Comparison of ENCODE assay signal across 19 cellular contexts in genomic region chr19:16807416-16808274, GRCh38. TPM values are rescaled to one million over a fixed set of nuclear protein-coding genes. Genes with fewer than 3 reads are reported as not detected.
DNase-seq lines count a peak whose midpoint lies in the region; FAIRE-seq and TF ChIP-seq lines count a peak whose summit lies in the region.
"Had no signal": no experiment of that assay in that cellular context is flagged by ENCODE, and none has a peak within 500 bp of the region (broad histone marks: within the 10 kb centered on the region; RNA-seq: fewer than 3 reads in every experiment).

No MANE protein-coding gene starts in this region.

- H3K4me2 ChIP-seq in H1 (ENCODE audit: insufficient read depth in 1 of 2, low read depth in 2 of 2, low read length in 2 of 2) (no peak overlapping the region), osteoblast (ENCODE audit: insufficient read depth, low read length) (no peak overlapping the region)
- H3K4me2 ChIP-seq: BLaER1 had no signal

- no peak overlapping the region for H3K14ac ChIP-seq in H1 (ENCODE audit: insufficient read length)

- no peak overlapping the region for H3K4me3 ChIP-seq in SJCRH30
- no peak overlapping the region for H3K4me3 ChIP-seq in H1 (ENCODE audit: extremely low read depth in 1 of 4, insufficient read depth in 2 of 4, low read depth in 3 of 4, low read length in 4 of 4)
- no peak overlapping the region for H3K4me3 ChIP-seq in osteoblast (ENCODE audit: insufficient read depth, low read length)
- no peak overlapping the region for H3K4me3 ChIP-seq in thyroid gland (replicated peaks in 1 of 3)
- H3K4me3 ChIP-seq: BLaER1, GM12878, HAP-1, K562 had no signal

- POLR2A ChIA-PET in HEK293T (lab: Yijun Ruan, JAX) = no interaction called here
- POLR2A ChIA-PET in H1 (lab: Charles Lee; ENCODE audit: partially characterized antibody) = interaction anchor here (0.6 to 1.4 kb wide), 4 partner anchors 10 to 68 kb away, joined by 3 to 5 read pairs (median 4); no protein-coding TSS in a partner anchor

- no peak for TF ChIP-seq RAD21 in H1 (IDR thresholded peaks at IDR 0.05 in 1 of 2, conservative IDR thresholded peaks at IDR 0.05 in 1 of 2; ENCODE audit: low read depth in 2 of 2, low read length in 2 of 2)

- H2AK5ac ChIP-seq in H1 (ENCODE audit: low read depth, low read length) = no peak overlapping the region

- WGBS in H1 (ENCODE audit: extremely low coverage in 1 of 2, insufficient coverage in 1 of 2, insufficient read length in 1 of 2, insufficient replicate concordance in 2 of 2, low coverage in 1 of 2, low lambda C conversion rate in 2 of 2, missing lambda C conversion rate in 1 of 2), 2 experiments = 91% methylated on average over 32 of the region's 32 CpGs; no CpG with 5 or more reads in 1 of the 2 experiments
- 91 to 92% methylated on average over 23 to 26 of the region's 32 CpGs for WGBS in thyroid gland, 2 donors

- no peak overlapping the region for H3K23ac ChIP-seq in H1 (ENCODE audit: insufficient read length)

- no peak overlapping the region; a peak in 1 of 7 replicates for H3K9ac ChIP-seq in H1 (replicated peaks in 1 of 4; ENCODE audit: extremely low read depth in 1 of 4, low read depth in 3 of 4, low read length in 3 of 4)
- H3K9ac ChIP-seq: BLaER1 had no signal

- FAIRE-seq in H1 (lab: Jason Lieb, UNC) = no peak
- FAIRE-seq: GM12878, K562 had no signal

- intact Hi-C loops in thyroid gland (cut with DNase I) = no loop called here

- H2BK120ac ChIP-seq in H1 (replicated peaks; ENCODE audit: low read depth, low read length) = no peak overlapping the region

- H3K27me3 ChIP-seq in SJCRH30 (peaks cover 11% of the 10 kb centered on the region), H1 (replicated peaks in 1 of 4; ENCODE audit: control insufficient read depth in 3 of 4, extremely low read depth in 1 of 4, insufficient read depth in 3 of 4, low read length in 3 of 4) (no peaks in the 10 kb centered on the region), osteoblast (ENCODE audit: insufficient read depth, low read length) (no peaks in the 10 kb centered on the region), thyroid gland (no peaks in the 10 kb centered on the region)
- H3K27me3 ChIP-seq: BLaER1 had no signal

- H3K27ac ChIP-seq in SJCRH30 (no peak overlapping the region), H1 (ENCODE audit: low read depth, low read length) (no peak overlapping the region), osteoblast (ENCODE audit: low read depth, low read length) (no peak overlapping the region), thyroid gland (no peak overlapping the region)
- H3K27ac ChIP-seq: BLaER1 had no signal

- H3K23me2 ChIP-seq in H1 (ENCODE audit: low read depth, low read length) = no peaks in the 10 kb centered on the region

- H2BK12ac ChIP-seq in H1 (ENCODE audit: low read depth, low read length) = no peak overlapping the region; the same call in 1 of the 2 replicates

- TF ChIP-seq POLR2A in H1 (IDR thresholded peaks at IDR 0.05; ENCODE audit: control extremely low read depth in 1 of 2, low read depth in 2 of 2, low read length in 2 of 2) = no peak
- TF ChIP-seq POLR2A in thyroid gland (IDR thresholded peaks at IDR 0.05) = no peak

- H3K36me3 ChIP-seq in SJCRH30 (no peaks in the 10 kb centered on the region), H1 (ENCODE audit: control insufficient read depth in 2 of 4, insufficient read depth in 4 of 4, low read length in 3 of 4) (no peaks in the 10 kb centered on the region), osteoblast (ENCODE audit: insufficient read depth, low read length) (no peaks in the 10 kb centered on the region), thyroid gland (no peaks in the 10 kb centered on the region)
- H3K36me3 ChIP-seq: BLaER1, HAP-1 had no signal

- H3K56ac ChIP-seq in H1 (replicated peaks; ENCODE audit: insufficient read length, low read depth, low read length) = no peak overlapping the region

- no peak overlapping the region for H3K18ac ChIP-seq in H1 (ENCODE audit: extremely low read depth, low read length)

- CTCF ChIA-PET in HEK293T (lab: Yijun Ruan, JAX) = no interaction called here
- CTCF ChIA-PET in H1 (lab: Charles Lee; ENCODE audit: partially characterized antibody) = interaction anchor here (1.8 kb wide), 1 partner anchor 28 kb away, joined by 8 read pairs; no protein-coding TSS in a partner anchor

- peak overlapping the region; percentile 37; the same call in 1 of the 2 replicates for H2BK5ac ChIP-seq in H1 (ENCODE audit: low read depth, low read length)

- H3K9me3 ChIP-seq in SJCRH30 (replicated peaks) (no peaks in the 10 kb centered on the region), H1 (ENCODE audit: insufficient read depth in 2 of 2, low read depth in 1 of 2, low read length in 1 of 2) (peaks cover 0 to under 1% of the 10 kb centered on the region in 2 experiments; a peak in 1 of 4 replicates), osteoblast (ENCODE audit: low read depth, low read length) (no peaks in the 10 kb centered on the region), thyroid gland (no peaks in the 10 kb centered on the region)
- H3K9me3 ChIP-seq: HAP-1 had no signal

- H4K8ac ChIP-seq in H1 (ENCODE audit: extremely low read depth, insufficient read depth, low read length) = no peak overlapping the region

- H4K20me1 ChIP-seq in H1 (replicated peaks in 1 of 2; ENCODE audit: control insufficient read depth in 1 of 2, insufficient read depth in 2 of 2, low read length in 2 of 2) = no peaks in the 10 kb centered on the region
- H4K20me1 ChIP-seq in osteoblast (ENCODE audit: insufficient read depth, low read length) = no peaks in the 10 kb centered on the region
- H4K20me1 ChIP-seq: BLaER1 had no signal

- H4K91ac ChIP-seq in H1 (replicated peaks; ENCODE audit: insufficient read length, low read length) = no peak overlapping the region

- TF ChIP-seq CTCF in H1 (IDR thresholded peaks at IDR 0.05; ENCODE audit: control extremely low read depth in 1 of 3, insufficient read depth in 1 of 3, low read depth in 1 of 3, low read length in 3 of 3) (no peak), osteoblast (IDR thresholded peaks at IDR 0.05; ENCODE audit: extremely low read depth, low read depth, low read length) (no peak), thyroid gland (IDR thresholded peaks at IDR 0.05) (no peak)

- no peak overlapping the region for H3K4ac ChIP-seq in H1 (replicated peaks; ENCODE audit: insufficient read length, low read depth, low read length)

- no peak for TF ChIP-seq EP300 in H1 (IDR thresholded peaks at IDR 0.05; ENCODE audit: borderline replicate concordance in 1 of 2, low read depth in 2 of 2, low read length in 2 of 2)

- no peak overlapping the region for H4K5ac ChIP-seq in H1 (ENCODE audit: insufficient read length, low read depth, low read length)

- H2AFZ ChIP-seq in H1 (ENCODE audit: low read length) (no peak overlapping the region), osteoblast (ENCODE audit: low read length) (no peak overlapping the region)

- H3K79me2 ChIP-seq in H1 (ENCODE audit: control insufficient read depth in 1 of 2, insufficient read depth in 2 of 2, low read length in 2 of 2) (no peaks in the 10 kb centered on the region), osteoblast (ENCODE audit: insufficient read depth, low read length) (no peaks in the 10 kb centered on the region)

- no peak overlapping the region for H2BK15ac ChIP-seq in H1 (ENCODE audit: low read length)

- H3K79me1 ChIP-seq in H1 (ENCODE audit: low read depth, low read length) = no peaks in the 10 kb centered on the region

- H3K4me1 ChIP-seq in SJCRH30 = peaks cover 3% of the 10 kb centered on the region; the same call in 1 of the 2 replicates
- H3K4me1 ChIP-seq in H1 (replicated peaks in 1 of 4; ENCODE audit: control insufficient read depth in 3 of 4, insufficient read depth in 4 of 4, low read length in 3 of 4) = peaks cover 0 to 4% (median 0%) of the 10 kb centered on the region in 4 experiments; a peak in 3 of 7 replicates
- no peaks in the 10 kb centered on the region for H3K4me1 ChIP-seq in osteoblast (ENCODE audit: insufficient read depth, low read length)
- no peaks in the 10 kb centered on the region for H3K4me1 ChIP-seq in thyroid gland
- H3K4me1 ChIP-seq: HAP-1 had no signal

- DNase-seq in HEK293T (ENCODE audit: extremely low spot score) = no peak
- peak; percentile 48 to 55 for DNase-seq in SJCRH30
- DNase-seq in H1 (ENCODE audit: low read depth in 1 of 2, low spot score in 2 of 2) = no peak
- peak; percentile 77 for DNase-seq in osteoblast (ENCODE audit: insufficient read length, low spot score, missing footprints)
- DNase-seq in germinal center (ENCODE audit: low spot score) = no peak
- DNase-seq in NK-92 (lab: John Stamatoyannopoulos, UW; ENCODE audit: unreplicated experiment) = no peak
- DNase-seq in thyroid gland = no peak
- DNase-seq in NCI-H1092 (lab: John Stamatoyannopoulos, UW) = no peak
- DNase-seq: 8988T; CD4-positive, alpha-beta memory T cell; DMS 273 treated with DMSO at 0.1 percent for 48 hours; DMS53; DND-41; EL; HFFc6 had no signal

- no peak overlapping the region for H2BK20ac ChIP-seq in H1 (ENCODE audit: low read length)

TF ChIP-seq in HEK293T, 16 proteins besides CTCF, POLR2A, EP300 and RAD21:
- TF ChIP-seq ZNF384 (IDR thresholded peaks at IDR 0.05) (no peak), ARNT (IDR thresholded peaks at IDR 0.05) (peak; percentile 83), BHLHE40 (IDR thresholded peaks at IDR 0.05; ENCODE audit: borderline replicate concordance) (no peak), SP1 (IDR thresholded peaks at IDR 0.05) (no peak)

TF ChIP-seq in H1, 55 proteins besides CTCF, POLR2A, EP300 and RAD21 (continues in another document):
- TF ChIP-seq SP2 (IDR thresholded peaks at IDR 0.05; ENCODE audit: low read length) = no peak
- TF ChIP-seq ASH2L (IDR thresholded peaks at IDR 0.05; ENCODE audit: low read length) = no peak
- TF ChIP-seq KDM4A (IDR thresholded peaks at IDR 0.05; ENCODE audit: low read depth, low read length, severe bottlenecking) = no peak
- no peak for TF ChIP-seq KDM1A (IDR thresholded peaks at IDR 0.05; ENCODE audit: borderline replicate concordance, low read length)
- TF ChIP-seq GTF2F1 (IDR thresholded peaks at IDR 0.05; ENCODE audit: borderline replicate concordance, low read depth, low read length) = no peak
- TF ChIP-seq EGR1 (IDR thresholded peaks at IDR 0.05; ENCODE audit: borderline replicate concordance, low read depth, low read length) = no peak
- no peak for TF ChIP-seq NANOG (IDR thresholded peaks at IDR 0.05; ENCODE audit: insufficient read depth, low read depth, low read length, poor library complexity, severe bottlenecking)

RNA-seq across cellular contexts. Expression of gene SIN3B, which starts 21.6 kb away (rescaled TPM):
- total RNA-seq in SJCRH30 (2014; rRNA removed; shearing (Covaris generic)) = 35.7 and 36.0 TPM in 2 replicates
- total RNA-seq in H1 (2021; fragmentation: NEBNext Ultra II Directional; extraction: Animal tissue kit (Norgen Biotek cat#: 25700)) = 60.1 and 71.1 TPM in 2 replicates
- polyA plus RNA-seq in H1 (2011; rRNA removed) = 29.5 and 45.5 TPM in 2 replicates
- polyA plus RNA-seq in H1 (2011; cell fraction: cytosol; rRNA removed) = 49.4 TPM
- 188 TPM for polyA plus RNA-seq in H1 (2011; cell fraction: nucleus; rRNA removed)
- 46.5 to 57.5 TPM (median 53.3 TPM) in 4 replicates for polyA plus RNA-seq in H1 (2012, experiment 1 of 2)
- 32.3 TPM for polyA plus RNA-seq in H1 (2012, experiment 2 of 2)
- 36.6 TPM for polyA plus RNA-seq in H1 (2013, experiment 1 of 2)
- polyA plus RNA-seq in H1 (2013, experiment 2 of 2) = 33.4 TPM
- 37.2 and 44.7 TPM in 2 replicates for polyA minus RNA-seq in H1 (2011; rRNA and poly(A)+ RNA removed)
- 34.7 TPM for polyA minus RNA-seq in H1 (2011; cell fraction: cytosol; rRNA and poly(A)+ RNA removed)
- polyA minus RNA-seq in H1 (2011; cell fraction: nucleus; rRNA and poly(A)+ RNA removed) = 59.9 TPM
- total RNA-seq in osteoblast (24.2 and 29.8 TPM in 2 replicates), thyroid gland (10 to 100 TPM; 33.6 to 65.9 (median 47.6) TPM)

Comparison
In these comparisons a context has a peak if more than half of its experiments do, and no peak if none do; other contexts are left out.
1. DNase-seq: peak in SJCRH30 (2 of 2) and osteoblast (single experiment); none in HEK293T (single experiment), H1 (0 of 2), germinal center (single experiment), NK-92 (single experiment), thyroid gland (0 of 2) and NCI-H1092 (single experiment).